ENCODE assay signal across 25 cellular contexts in genomic region chr1:232247669-232248068, GRCh38.
"Had no signal": no experiment of that assay in that cellular context is flagged by ENCODE, and none has a peak within 500 bp of the region (broad histone marks: within the 10 kb centered on the region; RNA-seq: fewer than 3 reads in every experiment).

No MANE protein-coding gene starts in this region.

- H3K36me3 ChIP-seq: adrenal gland, breast epithelium, SJCRH30, WERI-Rb-1 had no signal

- H3K27ac ChIP-seq: adrenal gland, breast epithelium, SJCRH30, WERI-Rb-1 had no signal

- H3K4me3 ChIP-seq: adrenal gland, breast epithelium, K562, SJCRH30 had no signal

- H3K9me3 ChIP-seq: adrenal gland, breast epithelium, SK-N-SH had no signal

- H3K27me3 ChIP-seq: adrenal gland, breast epithelium, SJCRH30 had no signal

- H3K4me1 ChIP-seq: adrenal gland, breast epithelium had no signal

- DNase-seq: activated CD4-positive, alpha-beta T cell treated with anti-CD3 and anti-CD28 coated beads for 36 hours; activated CD4-positive, alpha-beta T cell treated with anti-CD3 and anti-CD28 coated beads, Interleukin-2, amount 50 U/mL, for 4 hours; activated CD8-positive, alpha-beta memory T cell treated with anti-CD3 and anti-CD28 coated beads, Interleukin-2, amount 50 U/mL, for 48 hours; activated CD8-positive, alpha-beta T cell treated with anti-CD3 and anti-CD28 coated beads, Interleukin-2, amount 10 ng/mL, durations not matched to agents 7 days and 5 days; activated naive CD4-positive, alpha-beta T cell treated with anti-CD3 and anti-CD28 coated beads, Interleukin-2, amount 50 U/mL, for 16 hours; activated naive CD8-positive, alpha-beta T cell treated with anti-CD3 and anti-CD28 coated beads, Interleukin-2, amount 10 ng/mL, durations not matched to agents 7 days and 5 days; activated T-cell treated with anti-CD3 and anti-CD28 coated beads, Interleukin-2, amount 50 U/mL, for 1 hour; adrenal gland; anterior cingulate cortex; caudate nucleus; Karpas-422; MM.1S; NCI-H1930; NCI-H2107; NCI-H446 treated with DMSO at 0.1 percent for 48 hours; NK-92 treated with Interleukin-12 subunit alpha and Interleukin-12 subunit beta, amount 100 ng/mL, for 24 hours; OCI-M1; Right ventricle myocardium superior; RPMI8226; SJCRH30; T-helper 1 cell; WERI-Rb-1 had no signal
